19 cellular contexts compared by ENCODE assay signal in the genomic region with DNA sequence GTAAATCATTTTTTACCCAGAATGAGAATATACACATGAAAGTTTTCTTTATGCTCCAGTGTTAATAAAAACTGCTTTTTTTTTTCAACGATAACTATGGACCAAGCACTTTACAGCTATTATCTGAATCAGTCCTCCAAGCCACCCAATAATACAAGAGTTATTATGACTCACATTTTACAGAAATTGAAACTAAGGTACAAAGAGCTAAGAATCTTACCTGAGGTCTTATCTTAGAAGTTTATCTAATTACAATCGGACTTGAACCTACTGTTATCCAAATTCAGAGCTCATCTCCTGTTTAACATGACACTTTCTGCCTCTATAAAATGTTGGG. TPM values are rescaled to one million over a fixed set of nuclear protein-coding genes. Genes with fewer than 3 reads are reported as not detected.
DNase-seq lines count a peak whose midpoint lies in the region; ATAC-seq, FAIRE-seq and TF ChIP-seq lines count a peak whose summit lies in the region.
"Had no signal": no experiment of that assay in that cellular context is flagged by ENCODE, and none has a peak within 500 bp of the region (broad histone marks: within the 10 kb centered on the region; RNA-seq: fewer than 3 reads in every experiment).

No MANE protein-coding gene starts in this region.

- DNase-seq in HepG2 (ENCODE audit: low spot score) (no peak), right lobe of liver (no peak), SJCRH30 (no peak), epithelial cell of esophagus (ENCODE audit: low read depth) (peak; percentile 28), small intestine (peak; percentile 34), amygdala (lab: John Stamatoyannopoulos, UW) (no peak), NCI-H1092 (lab: John Stamatoyannopoulos, UW) (no peak)
- DNase-seq: activated T-cell treated with anti-CD3 and anti-CD28 coated beads for 4 hours; effector memory CD8-positive, alpha-beta T cell; NCI-H187 treated with DMSO at 0.1 percent for 48 hours; NCI-H2227 treated with DMSO at 0.1 percent for 48 hours; stimulated activated CD4-positive, alpha-beta T cell treated with anti-CD3 and anti-CD28 coated beads, Interleukin-15, amount 100 ng/mL, for 24 hours; T-helper 17 cell had no signal

- H3K9me3 ChIP-seq in HepG2 (ENCODE audit: low read length) (no peaks in the 10 kb centered on the region), right lobe of liver (no peaks in the 10 kb centered on the region), SJCRH30 (replicated peaks) (no peaks in the 10 kb centered on the region), small intestine (ENCODE audit: control insufficient read depth, low read depth) (no peaks in the 10 kb centered on the region)
- H3K9me3 ChIP-seq: right atrium auricular region had no signal

- no peak for TF ChIP-seq EP300 in HepG2 (IDR thresholded peaks at IDR 0.05; ENCODE audit: low read depth in 2 of 2, low read length in 2 of 2)
- no peak for TF ChIP-seq EP300 in HepG2 (CRISPR knock-in tag; IDR thresholded peaks at IDR 0.05; ENCODE audit: borderline replicate concordance)

- 38% methylated on average over 2 of the region's 2 CpGs for WGBS in HepG2 (ENCODE audit: low lambda C conversion rate)
- 82% methylated on average over 2 of the region's 2 CpGs for WGBS in right lobe of liver (ENCODE audit: insufficient coverage, low coverage, low lambda C conversion rate, missing lambda C conversion rate)
- WGBS in small intestine, 3 donors = 10 to 42% (median 31%) methylated on average over 2 of the region's 2 CpGs

- POLR2A ChIA-PET in HepG2 (lab: Yijun Ruan, JAX) = no interaction called here

- ATAC-seq in HepG2 = no peak
- no peak for ATAC-seq in right lobe of liver
- ATAC-seq in HG03196 (IDR thresholded peaks at IDR 0.05; ENCODE audit: unreplicated experiment) = no peak
- ATAC-seq: effector memory CD8-positive, alpha-beta T cell; T-helper 17 cell had no signal

- TF ChIP-seq RAD21 in HepG2 (CRISPR knock-in tag; IDR thresholded peaks at IDR 0.05) = no peak

- H3K79me2 ChIP-seq in HepG2 (ENCODE audit: insufficient read depth, low read length) = no peaks in the 10 kb centered on the region

- H3K4me1 ChIP-seq in HepG2 (ENCODE audit: insufficient read depth, low read length) = peaks cover 46% of the 10 kb centered on the region
- H3K4me1 ChIP-seq in right lobe of liver = peaks cover 0 to 10% (median 0%) of the 10 kb centered on the region in 4 donors
- H3K4me1 ChIP-seq in SJCRH30 = peaks cover 16% of the 10 kb centered on the region
- peaks cover 0 to 2% of the 10 kb centered on the region in 2 donors for H3K4me1 ChIP-seq in small intestine (ENCODE audit: control insufficient read depth in 2 of 2, insufficient read depth in 1 of 2, low read depth in 1 of 2, low read length in 1 of 2)

- no peak overlapping the region for H2AFZ ChIP-seq in HepG2 (ENCODE audit: low read length)

- no peaks in the 10 kb centered on the region for H4K20me1 ChIP-seq in HepG2 (ENCODE audit: insufficient read depth, low read length)

- peak overlapping the region; percentile 2; the same call in 1 of the 2 replicates for H3K4me2 ChIP-seq in HepG2 (ENCODE audit: low read depth, low read length)

- FAIRE-seq in HepG2 (lab: Jason Lieb, UNC) (no peak), small intestine (lab: Jason Lieb, UNC) (peak; percentile 55)
- FAIRE-seq: colon had no signal

- H3K27ac ChIP-seq in HepG2 (ENCODE audit: extremely low read length, insufficient read depth, low read length) = no peak overlapping the region
- no peak overlapping the region for H3K27ac ChIP-seq in right lobe of liver
- peak overlapping the region; percentile 48 for H3K27ac ChIP-seq in SJCRH30
- no peak overlapping the region for H3K27ac ChIP-seq in small intestine (ENCODE audit: low read depth in 1 of 2, low read length in 1 of 2)
- H3K27ac ChIP-seq: C4-2B, right atrium auricular region, VCaP had no signal

- in situ Hi-C loops in HepG2 (cut with HindIII; ENCODE audit: extremely low pct_ligation_motif_present, low pct_unique_long_range_greater_than_20kb) = no loop called here

- H3K27me3 ChIP-seq in HepG2 (ENCODE audit: control insufficient read depth in 1 of 2, insufficient read depth in 2 of 2, low read length in 2 of 2) (no peaks in the 10 kb centered on the region), right lobe of liver (no peaks in the 10 kb centered on the region), SJCRH30 (no peaks in the 10 kb centered on the region), small intestine (ENCODE audit: control insufficient read depth in 2 of 2, insufficient read depth in 2 of 2, low read length in 2 of 2) (no peaks in the 10 kb centered on the region)
- H3K27me3 ChIP-seq: right atrium auricular region had no signal

- H3K36me3 ChIP-seq in HepG2 (replicated peaks in 1 of 2; ENCODE audit: control insufficient read depth in 1 of 2, insufficient read depth in 2 of 2, low read length in 2 of 2) (no peaks in the 10 kb centered on the region), right lobe of liver (no peaks in the 10 kb centered on the region), SJCRH30 (no peaks in the 10 kb centered on the region), small intestine (ENCODE audit: control insufficient read depth in 2 of 2, insufficient read depth in 2 of 2, low read length in 2 of 2) (no peaks in the 10 kb centered on the region)
- H3K36me3 ChIP-seq: right atrium auricular region had no signal

- no TSS peak for BruUV-seq in HepG2 (replicated peaks; lab: Mats Ljungman, UMichigan)

- H3K4me3 ChIP-seq in HepG2 (replicated peaks in 1 of 3; ENCODE audit: insufficient read depth in 1 of 3, low read depth in 2 of 3, low read length in 3 of 3) = no peak overlapping the region
- H3K4me3 ChIP-seq in right lobe of liver = no peak overlapping the region
- H3K4me3 ChIP-seq in SJCRH30 = no peak overlapping the region
- H3K4me3 ChIP-seq in epithelial cell of esophagus (ENCODE audit: low read length) = no peak overlapping the region
- no peak overlapping the region for H3K4me3 ChIP-seq in small intestine (ENCODE audit: low read depth in 1 of 2, low read length in 2 of 2)
- H3K4me3 ChIP-seq: K562, right atrium auricular region had no signal

- intact Hi-C loops in HepG2 (cut with micrococcal nuclease; ENCODE audit: unreplicated experiment) = no loop called here
- intact Hi-C loops in right lobe of liver (cut with DNase I) = no loop called here

- TF ChIP-seq POLR2A in HepG2 (IDR thresholded peaks at IDR 0.05; ENCODE audit: insufficient read depth in 1 of 2, low read depth in 2 of 2, low read length in 2 of 2) (no peak), right lobe of liver (IDR thresholded peaks at IDR 0.05) (no peak)

- CTCF ChIA-PET in HepG2 (lab: Yijun Ruan, JAX; ENCODE audit: low intra/inter-chr PET ratio, low total read pairs) = no interaction called here

- H3K9ac ChIP-seq in HepG2 (ENCODE audit: insufficient read depth, low read depth, low read length) = no peak overlapping the region

- no peak for TF ChIP-seq CTCF in HepG2 (CRISPR knock-in tag; IDR thresholded peaks at IDR 0.05)
- no peak for TF ChIP-seq CTCF in right lobe of liver (IDR thresholded peaks at IDR 0.05)
- no peak for TF ChIP-seq CTCF in epithelial cell of esophagus (IDR thresholded peaks at IDR 0.05; ENCODE audit: insufficient read depth, low read depth, low read length, missing control alignments)

TF ChIP-seq in HepG2, 621 proteins besides CTCF, POLR2A, EP300 and RAD21 (continues in another document):
- TF ChIP-seq GABPB1 (CRISPR knock-in tag; IDR thresholded peaks at IDR 0.05) (no peak), FOXO1 (CRISPR knock-in tag; IDR thresholded peaks at IDR 0.05) (no peak)

RNA-seq across cellular contexts. Expression of gene FOXO1, which starts 6.6 kb away (rescaled TPM):
- total RNA-seq in HepG2 (2016; rRNA removed; fragmentation: Illumina TruSeq; extraction: Trizol) = 8.1 and 13.8 TPM in 2 replicates
- total RNA-seq in HepG2 (2016; cell fraction: cytosol; rRNA removed; fragmentation: Illumina TruSeq; extraction: Trizol; ENCODE audit: low read depth) = 16.8 and 17.8 TPM in 2 replicates
- total RNA-seq in HepG2 (2016; cell fraction: insoluble cytoplasmic fraction; rRNA removed; fragmentation: Illumina TruSeq; extraction: Trizol) = 7.8 and 12.3 TPM in 2 replicates
- 15.3 and 15.4 TPM in 2 replicates for total RNA-seq in HepG2 (2016; cell fraction: membrane; rRNA removed; fragmentation: Illumina TruSeq; extraction: Trizol)
- 14.4 and 14.7 TPM in 2 replicates for total RNA-seq in HepG2 (2016; cell fraction: nucleus; rRNA removed; fragmentation: Illumina TruSeq; extraction: Trizol)
- polyA plus RNA-seq in HepG2 (2011; rRNA removed) = 10.9 and 13.1 TPM in 2 replicates
- polyA plus RNA-seq in HepG2 (2011; cell fraction: cytosol; rRNA removed) = 8.3 and 8.4 TPM in 2 replicates
- 12.9 and 17.5 TPM in 2 replicates for polyA plus RNA-seq in HepG2 (2011; cell fraction: nucleus; rRNA removed)
- 8.8 and 12.0 TPM in 2 replicates for polyA plus RNA-seq in HepG2 (2012)
- polyA plus RNA-seq in HepG2 (2016; cell fraction: cytosol; fragmentation: Illumina TruSeq; extraction: Trizol; ENCODE audit: low read depth) = 0.25 TPM in 2 replicates
- 10.3 and 10.9 TPM in 2 replicates for polyA plus RNA-seq in HepG2 (2016; cell fraction: insoluble cytoplasmic fraction; fragmentation: Illumina TruSeq; extraction: Trizol; ENCODE audit: low read depth)
- polyA plus RNA-seq in HepG2 (2016; cell fraction: membrane; fragmentation: Illumina TruSeq; extraction: Trizol; ENCODE audit: low read depth) = 1.5 and 2.0 TPM in 2 replicates
- polyA plus RNA-seq in HepG2 (2016; cell fraction: nucleus; fragmentation: Illumina TruSeq; extraction: Trizol; ENCODE audit: insufficient read depth, low read depth) = 9.4 and 9.9 TPM in 2 replicates
- 4.3 and 53.3 TPM in 2 replicates for polyA minus RNA-seq in HepG2 (2011; rRNA and poly(A)+ RNA removed; ENCODE audit: low replicate concordance)
- polyA minus RNA-seq in HepG2 (2011; cell fraction: cytosol; rRNA and poly(A)+ RNA removed) = 28.8 and 31.7 TPM in 2 replicates
- 63.8 and 73.3 TPM in 2 replicates for polyA minus RNA-seq in HepG2 (2011; cell fraction: nucleus; rRNA and poly(A)+ RNA removed)
- total RNA-seq in right lobe of liver = 10 to 100 TPM; 12.3 to 27.7 (median 14.6) TPM
- 47.0 and 53.7 TPM in 2 replicates for total RNA-seq in SJCRH30 (2014; rRNA removed; shearing (Covaris generic))
- polyA plus RNA-seq in small intestine = 1 to 10 TPM; 4.0 to 9.0 (median 5.1) TPM

Comparison
In these comparisons a context has a peak if more than half of its experiments do, and no peak if none do; other contexts are left out.
1. DNase-seq: peak in epithelial cell of esophagus (single experiment) and small intestine (single experiment); none in HepG2 (single experiment), right lobe of liver (0 of 3), SJCRH30 (0 of 2), amygdala (0 of 56) and NCI-H1092 (single experiment).